Comparison of ENCODE assay signal across 8 cellular contexts in genomic region chr17:82781894-82782274, GRCh38. TPM values are rescaled to one million over a fixed set of nuclear protein-coding genes. Genes with fewer than 3 reads are reported as not detected.
DNase-seq lines count a peak whose midpoint lies in the region; ATAC-seq and TF ChIP-seq lines count a peak whose summit lies in the region.

No MANE protein-coding gene starts in this region.

- no peaks in the 10 kb centered on the region for H3K9me3 ChIP-seq in neural progenitor cell (ENCODE audit: low read depth)

- H3K36me3 ChIP-seq in KMS-11 (ENCODE audit: insufficient read depth) (no peaks in the 10 kb centered on the region), neural progenitor cell (no peaks in the 10 kb centered on the region)

- H3K4me2 ChIP-seq in KMS-11 = no peak overlapping the region
- H3K4me2 ChIP-seq in neural progenitor cell = no peak overlapping the region

- H3K27ac ChIP-seq in KMS-11 (no peak overlapping the region), neural progenitor cell (no peak overlapping the region)

- H4K20me1 ChIP-seq in KMS-11 (ENCODE audit: insufficient read depth) = no peaks in the 10 kb centered on the region
- H4K20me1 ChIP-seq in neural progenitor cell (ENCODE audit: low read depth) = peaks cover 5% of the 10 kb centered on the region

- H3K9me3 Mint-ChIP-seq in activated T-helper 1 cell treated with anti-CD3 and anti-CD28 coated beads, Interleukin-12 subunit alpha, Interleukin-12 subunit beta, Interleukin-2, Interleukin-4 antibody, amounts not matched to agents 30 ng/mL and 10 ng/mL and 1 ng/mL, durations not matched to agents 14 hours and 24 hours and 36 hours = no peaks in the 10 kb centered on the region
- no peaks in the 10 kb centered on the region for H3K9me3 Mint-ChIP-seq in neural progenitor cell
- no peaks in the 10 kb centered on the region for H3K9me3 Mint-ChIP-seq in stimulated activated naive CD8-positive, alpha-beta T cell treated with anti-CD3 and anti-CD28 coated beads, Interleukin-15, amount 100 ng/mL, for 72 hours

- H3K4me3 Mint-ChIP-seq in activated T-helper 1 cell treated with anti-CD3 and anti-CD28 coated beads, Interleukin-12 subunit alpha, Interleukin-12 subunit beta, Interleukin-2, Interleukin-4 antibody, amounts not matched to agents 30 ng/mL and 10 ng/mL and 1 ng/mL, durations not matched to agents 14 hours and 24 hours and 36 hours = no peak overlapping the region
- H3K4me3 Mint-ChIP-seq in neural progenitor cell = peak overlapping the region; percentile 62
- no peak overlapping the region for H3K4me3 Mint-ChIP-seq in stimulated activated naive CD8-positive, alpha-beta T cell treated with anti-CD3 and anti-CD28 coated beads, Interleukin-15, amount 100 ng/mL, for 72 hours

- H3K4me3 ChIP-seq in GM12865 (ENCODE audit: low read depth, low read length) (no peak overlapping the region), KMS-11 (IDR thresholded peaks at IDR 0.05; ENCODE audit: insufficient read depth, low read depth, low read length) (no peak overlapping the region), fibroblast of pulmonary artery (replicated peaks; ENCODE audit: low read depth, low read length) (no peak overlapping the region), neural progenitor cell (no peak overlapping the region)

- H3K4me1 ChIP-seq in KMS-11 (ENCODE audit: low read depth, poor library complexity, severe bottlenecking) (peaks cover 18% of the 10 kb centered on the region), neural progenitor cell (peaks cover 3% of the 10 kb centered on the region)

- peak; percentile 99 for TF ChIP-seq CTCF in GM12865 (IDR thresholded peaks at IDR 0.05; ENCODE audit: insufficient read depth, low read depth, low read length, missing control alignments)
- peak; percentile 98 for TF ChIP-seq CTCF in KMS-11 (conservative IDR thresholded peaks at IDR 0.05; ENCODE audit: low read depth, low read length)
- TF ChIP-seq CTCF in fibroblast of pulmonary artery (IDR thresholded peaks at IDR 0.05; ENCODE audit: low read length, missing control alignments) = peak; percentile 99
- TF ChIP-seq CTCF in neural progenitor cell (IDR thresholded peaks at IDR 0.05) = peak; percentile 95

- H3K27ac Mint-ChIP-seq in activated T-helper 1 cell treated with anti-CD3 and anti-CD28 coated beads, Interleukin-12 subunit alpha, Interleukin-12 subunit beta, Interleukin-2, Interleukin-4 antibody, amounts not matched to agents 30 ng/mL and 10 ng/mL and 1 ng/mL, durations not matched to agents 14 hours and 24 hours and 36 hours = no peak overlapping the region
- no peak overlapping the region for H3K27ac Mint-ChIP-seq in neural progenitor cell
- no peak overlapping the region for H3K27ac Mint-ChIP-seq in stimulated activated naive CD8-positive, alpha-beta T cell treated with anti-CD3 and anti-CD28 coated beads, Interleukin-15, amount 100 ng/mL, for 72 hours

- intact Hi-C loops in activated T-helper 1 cell treated with anti-CD3 and anti-CD28 coated beads, Interleukin-12 subunit alpha, Interleukin-12 subunit beta, Interleukin-2, Interleukin-4 antibody, amounts not matched to agents 30 ng/mL and 10 ng/mL and 1 ng/mL, durations not matched to agents 14 hours and 24 hours and 36 hours (cut with micrococcal nuclease) = loop anchor here (1.0 to 2.0 kb wide), 3 partner anchors 82 to 269 kb away; no protein-coding TSS in a partner anchor

- H3K79me2 ChIP-seq in KMS-11 (ENCODE audit: insufficient read depth, low read depth) (no peaks in the 10 kb centered on the region), neural progenitor cell (ENCODE audit: low read depth) (no peaks in the 10 kb centered on the region)

- H2AFZ ChIP-seq in KMS-11 (ENCODE audit: low read depth) (no peak overlapping the region), neural progenitor cell (replicated peaks) (no peak overlapping the region)

- H3K9ac ChIP-seq in KMS-11 (no peak overlapping the region), neural progenitor cell (no peak overlapping the region)

- peaks cover 6% of the 10 kb centered on the region for H3F3A ChIP-seq in neural progenitor cell (ENCODE audit: low read depth)

- H3K36me3 Mint-ChIP-seq in activated T-helper 1 cell treated with anti-CD3 and anti-CD28 coated beads, Interleukin-12 subunit alpha, Interleukin-12 subunit beta, Interleukin-2, Interleukin-4 antibody, amounts not matched to agents 30 ng/mL and 10 ng/mL and 1 ng/mL, durations not matched to agents 14 hours and 24 hours and 36 hours (ENCODE audit: low read depth) = peaks cover 20% of the 10 kb centered on the region
- H3K36me3 Mint-ChIP-seq in neural progenitor cell = peaks cover 19% of the 10 kb centered on the region

- ATAC-seq in stimulated activated naive CD8-positive, alpha-beta T cell treated with anti-CD3 and anti-CD28 coated beads, Interleukin-15, amount 100 ng/mL, for 72 hours = peak; percentile 99
- no peak for ATAC-seq in HG03039 (IDR thresholded peaks at IDR 0.05; ENCODE audit: unreplicated experiment)

- H3K27me3 Mint-ChIP-seq in activated T-helper 1 cell treated with anti-CD3 and anti-CD28 coated beads, Interleukin-12 subunit alpha, Interleukin-12 subunit beta, Interleukin-2, Interleukin-4 antibody, amounts not matched to agents 30 ng/mL and 10 ng/mL and 1 ng/mL, durations not matched to agents 14 hours and 24 hours and 36 hours (ENCODE audit: insufficient read depth) = no peaks in the 10 kb centered on the region
- H3K27me3 Mint-ChIP-seq in neural progenitor cell (ENCODE audit: insufficient read depth, low read depth) = peaks cover 4% of the 10 kb centered on the region
- no peaks in the 10 kb centered on the region for H3K27me3 Mint-ChIP-seq in stimulated activated naive CD8-positive, alpha-beta T cell treated with anti-CD3 and anti-CD28 coated beads, Interleukin-15, amount 100 ng/mL, for 72 hours

- peaks cover 7% of the 10 kb centered on the region for H3K4me1 Mint-ChIP-seq in activated T-helper 1 cell treated with anti-CD3 and anti-CD28 coated beads, Interleukin-12 subunit alpha, Interleukin-12 subunit beta, Interleukin-2, Interleukin-4 antibody, amounts not matched to agents 30 ng/mL and 10 ng/mL and 1 ng/mL, durations not matched to agents 14 hours and 24 hours and 36 hours (ENCODE audit: low read depth)
- H3K4me1 Mint-ChIP-seq in neural progenitor cell = peaks cover 9% of the 10 kb centered on the region
- peaks cover 16% of the 10 kb centered on the region for H3K4me1 Mint-ChIP-seq in stimulated activated naive CD8-positive, alpha-beta T cell treated with anti-CD3 and anti-CD28 coated beads, Interleukin-15, amount 100 ng/mL, for 72 hours

- H3K27me3 ChIP-seq in KMS-11 (ENCODE audit: insufficient read depth, low read depth) (no peaks in the 10 kb centered on the region), neural progenitor cell (no peaks in the 10 kb centered on the region)

- DNase-seq in GM12865 (ENCODE audit: low read depth) (peak; percentile 85), RPMI7951 (ENCODE audit: low read depth) (peak; percentile 60), fibroblast of pulmonary artery (ENCODE audit: low read depth) (peak; percentile 78), neural progenitor cell (ENCODE audit: low spot score) (peak; percentile 84)
- DNase-seq in activated T-helper 1 cell treated with anti-CD3 and anti-CD28 coated beads, Interleukin-12 subunit alpha, Interleukin-12 subunit beta, Interleukin-2, Interleukin-4 antibody, amounts not matched to agents 30 ng/mL and 10 ng/mL and 1 ng/mL, durations not matched to agents 14 hours and 24 hours and 36 hours (ENCODE audit: low spot score) = peak; percentile 80
- peak; percentile 83 to 86 for DNase-seq in stimulated activated naive CD8-positive, alpha-beta T cell treated with anti-CD3 and anti-CD28 coated beads, Interleukin-15, amount 100 ng/mL, for 72 hours

RNA-seq across cellular contexts. Expression of gene TBCD, which starts 30.0 kb away (rescaled TPM):
- total RNA-seq in RPMI7951 (2014; rRNA removed; shearing (Covaris generic)) = 15.8 and 18.4 TPM in 2 replicates
- 106 and 111 TPM in 2 replicates for total RNA-seq in activated T-helper 1 cell treated with anti-CD3 and anti-CD28 coated beads, Interleukin-12 subunit alpha, Interleukin-12 subunit beta, Interleukin-2, Interleukin-4 antibody, amounts not matched to agents 30 ng/mL and 10 ng/mL and 1 ng/mL, durations not matched to agents 14 hours and 24 hours and 36 hours
- total RNA-seq in neural progenitor cell (ENCODE audit: low replicate concordance) = 76.4 and 85.0 TPM in 2 replicates

RNA-seq across cellular contexts. Expression of gene FN3K, which starts 46.5 kb away (rescaled TPM):
- 0.68 TPM in 1 of 2 replicates, not detected in the other for total RNA-seq in RPMI7951 (2014; rRNA removed; shearing (Covaris generic))
- total RNA-seq in activated T-helper 1 cell treated with anti-CD3 and anti-CD28 coated beads, Interleukin-12 subunit alpha, Interleukin-12 subunit beta, Interleukin-2, Interleukin-4 antibody, amounts not matched to agents 30 ng/mL and 10 ng/mL and 1 ng/mL, durations not matched to agents 14 hours and 24 hours and 36 hours = 1.9 and 2.7 TPM in 2 replicates
- total RNA-seq in neural progenitor cell (ENCODE audit: low replicate concordance) = 3.3 and 4.0 TPM in 2 replicates

RNA-seq across cellular contexts. Expression of gene ZNF750, which starts 57.9 kb away (rescaled TPM):
- total RNA-seq in RPMI7951 (2014; rRNA removed; shearing (Covaris generic)) = not detected in 2 replicates
- total RNA-seq in activated T-helper 1 cell treated with anti-CD3 and anti-CD28 coated beads, Interleukin-12 subunit alpha, Interleukin-12 subunit beta, Interleukin-2, Interleukin-4 antibody, amounts not matched to agents 30 ng/mL and 10 ng/mL and 1 ng/mL, durations not matched to agents 14 hours and 24 hours and 36 hours = not detected in 2 replicates
- not detected in 2 replicates for total RNA-seq in neural progenitor cell (ENCODE audit: low replicate concordance)
